In the genomic region with DNA sequence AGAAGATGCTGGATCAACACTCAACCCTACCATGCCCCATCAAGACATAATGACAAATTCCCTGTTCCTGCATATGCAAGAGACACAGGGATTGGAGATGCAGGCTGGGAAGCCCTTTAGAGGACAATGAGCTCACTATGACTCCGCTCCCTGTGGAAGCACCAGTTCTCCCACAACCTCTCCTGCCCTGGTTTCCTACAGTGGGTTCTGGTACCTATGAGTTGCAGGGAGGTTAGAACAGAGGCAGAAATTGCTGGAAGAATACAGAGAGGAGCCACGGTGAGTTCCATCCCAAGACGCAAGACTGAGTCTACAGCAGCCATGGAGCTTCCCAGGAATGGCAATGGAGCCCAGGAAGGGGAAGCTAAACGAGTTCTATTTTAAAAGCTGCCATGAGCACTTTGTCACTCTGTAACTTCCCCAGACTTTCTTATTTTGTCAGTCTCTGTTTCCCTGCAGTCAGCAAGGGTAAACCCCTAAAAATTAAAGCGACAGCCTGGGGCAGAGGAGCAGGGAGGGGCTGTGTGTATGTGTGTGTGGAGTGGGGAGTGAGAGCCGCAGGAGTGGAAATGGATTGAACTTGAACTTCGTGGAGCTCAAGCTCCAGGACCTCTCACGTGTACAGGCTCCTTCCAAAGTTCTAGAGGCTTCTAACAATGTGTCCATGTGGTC, we compare ENCODE assay signal across 28 cellular contexts. TPM values are rescaled to one million over a fixed set of nuclear protein-coding genes. Genes with fewer than 3 reads are reported as not detected.
DNase-seq lines count a peak whose midpoint lies in the region; ATAC-seq and TF ChIP-seq lines count a peak whose summit lies in the region.
"Had no signal": no experiment of that assay in that cellular context is flagged by ENCODE, and none has a peak within 500 bp of the region (broad histone marks: within the 10 kb centered on the region; RNA-seq: fewer than 3 reads in every experiment).

No MANE protein-coding gene starts in this region.

- ATAC-seq in activated CD8-positive, alpha-beta T cell treated with anti-CD3 and anti-CD28 coated beads for 36 hours: no peak
- ATAC-seq in activated CD8-positive, alpha-beta T cell treated with anti-CD3 and anti-CD28 coated beads, Interleukin-2, amount 10 ng/mL, durations not matched to agents 7 days and 5 days: no peak
- ATAC-seq in central memory CD8-positive, alpha-beta T cell (replicated peaks; ENCODE audit: extremely low read depth, poor library complexity, severe bottlenecking): no peak
- no peak for ATAC-seq in HG03565 (IDR thresholded peaks at IDR 0.05; ENCODE audit: unreplicated experiment)
- ATAC-seq: CD8-positive, alpha-beta T cell; stimulated activated naive CD8-positive, alpha-beta T cell treated with anti-CD3 and anti-CD28 coated beads, Interleukin-15, Interleukin-2, amounts not matched to agents 100 U/mL and 50 U/mL, for 24 hours had no signal

- H3K4me3 ChIP-seq in MG63: no peak overlapping the region
- H3K4me3 ChIP-seq: HAP-1, lung, sigmoid colon, SJCRH30, uterus had no signal

- H3K36me3 ChIP-seq in MG63: no peaks in the 10 kb centered on the region
- H3K36me3 ChIP-seq: brain microvascular endothelial cell, HAP-1, sigmoid colon, SJCRH30, uterus had no signal

- H3K9me3 Mint-ChIP-seq in activated CD8-positive, alpha-beta T cell treated with anti-CD3 and anti-CD28 coated beads for 36 hours: no peaks in the 10 kb centered on the region
- no peaks in the 10 kb centered on the region for H3K9me3 Mint-ChIP-seq in activated CD8-positive, alpha-beta T cell treated with anti-CD3 and anti-CD28 coated beads, Interleukin-2, amount 10 ng/mL, durations not matched to agents 7 days and 5 days (ENCODE audit: insufficient read depth)
- H3K9me3 Mint-ChIP-seq in central memory CD8-positive, alpha-beta T cell: no peaks in the 10 kb centered on the region
- H3K9me3 Mint-ChIP-seq: activated naive CD4-positive, alpha-beta T cell treated with anti-CD3 and anti-CD28 coated beads for 36 hours; CD8-positive, alpha-beta T cell; neural crest cell had no signal

- no peak overlapping the region for H3K4me3 Mint-ChIP-seq in activated CD8-positive, alpha-beta T cell treated with anti-CD3 and anti-CD28 coated beads for 36 hours
- no peak overlapping the region for H3K4me3 Mint-ChIP-seq in activated CD8-positive, alpha-beta T cell treated with anti-CD3 and anti-CD28 coated beads, Interleukin-2, amount 10 ng/mL, durations not matched to agents 7 days and 5 days
- no peak overlapping the region for H3K4me3 Mint-ChIP-seq in central memory CD8-positive, alpha-beta T cell
- H3K4me3 Mint-ChIP-seq: activated naive CD4-positive, alpha-beta T cell treated with anti-CD3 and anti-CD28 coated beads for 36 hours; CD8-positive, alpha-beta T cell; neural crest cell had no signal

- peak overlapping the region; percentile 7 for H3K27ac Mint-ChIP-seq in activated CD8-positive, alpha-beta T cell treated with anti-CD3 and anti-CD28 coated beads for 36 hours
- no peak overlapping the region for H3K27ac Mint-ChIP-seq in activated CD8-positive, alpha-beta T cell treated with anti-CD3 and anti-CD28 coated beads, Interleukin-2, amount 10 ng/mL, durations not matched to agents 7 days and 5 days
- peak overlapping the region; percentile 27 for H3K27ac Mint-ChIP-seq in central memory CD8-positive, alpha-beta T cell (ENCODE audit: low read depth)
- H3K27ac Mint-ChIP-seq: activated naive CD4-positive, alpha-beta T cell treated with anti-CD3 and anti-CD28 coated beads for 36 hours; CD8-positive, alpha-beta T cell had no signal

- in situ Hi-C loops in GM13976 (cut with MboI; ENCODE audit: low sequenced_read_pairs, unreplicated experiment): no loop called here

- peaks cover 31% of the 10 kb centered on the region for H3K36me3 Mint-ChIP-seq in activated CD8-positive, alpha-beta T cell treated with anti-CD3 and anti-CD28 coated beads for 36 hours (ENCODE audit: low read depth)
- peaks cover 71% of the 10 kb centered on the region for H3K36me3 Mint-ChIP-seq in activated CD8-positive, alpha-beta T cell treated with anti-CD3 and anti-CD28 coated beads, Interleukin-2, amount 10 ng/mL, durations not matched to agents 7 days and 5 days (ENCODE audit: low read depth)
- peaks cover 49% of the 10 kb centered on the region for H3K36me3 Mint-ChIP-seq in central memory CD8-positive, alpha-beta T cell (ENCODE audit: insufficient read depth)

- H3K9me3 ChIP-seq in MG63: no peaks in the 10 kb centered on the region
- H3K9me3 ChIP-seq: HAP-1, sigmoid colon, SJCRH30, uterus had no signal

- intact Hi-C loops in activated CD8-positive, alpha-beta T cell treated with anti-CD3 and anti-CD28 coated beads for 36 hours (cut with micrococcal nuclease): no loop called here

- peaks cover 11% of the 10 kb centered on the region for H3K4me1 Mint-ChIP-seq in activated CD8-positive, alpha-beta T cell treated with anti-CD3 and anti-CD28 coated beads for 36 hours (ENCODE audit: low read depth)
- H3K4me1 Mint-ChIP-seq in activated CD8-positive, alpha-beta T cell treated with anti-CD3 and anti-CD28 coated beads, Interleukin-2, amount 10 ng/mL, durations not matched to agents 7 days and 5 days (ENCODE audit: low read depth): peaks cover 6% of the 10 kb centered on the region
- H3K4me1 Mint-ChIP-seq in central memory CD8-positive, alpha-beta T cell: peaks cover 53% of the 10 kb centered on the region
- H3K4me1 Mint-ChIP-seq: neural crest cell had no signal

- CTCF ChIA-PET in activated CD8-positive, alpha-beta T cell treated with anti-CD3 and anti-CD28 coated beads for 36 hours (lab: Charles Lee): interaction anchor here (1.4 to 2.5 kb wide), 3 partner anchors 9 to 88 kb away, joined by 3 to 10 read pairs (median 6); no protein-coding TSS in a partner anchor
- CTCF ChIA-PET in activated CD8-positive, alpha-beta T cell treated with anti-CD3 and anti-CD28 coated beads, Interleukin-2, amount 10 ng/mL, durations not matched to agents 7 days and 5 days (lab: Charles Lee): interaction anchor here (1.3 to 1.7 kb wide), 4 partner anchors 10 to 124 kb away, joined by 3 to 8 read pairs (median 6); no protein-coding TSS in a partner anchor

- no peak for TF ChIP-seq CTCF in activated CD8-positive, alpha-beta T cell treated with anti-CD3 and anti-CD28 coated beads for 36 hours (IDR thresholded peaks at IDR 0.05)
- TF ChIP-seq CTCF in GM13976 (IDR thresholded peaks at IDR 0.05; ENCODE audit: borderline replicate concordance, control extremely low read depth, extremely low read depth, insufficient read depth, missing control alignments): no peak

- POLR2A ChIA-PET in activated CD8-positive, alpha-beta T cell treated with anti-CD3 and anti-CD28 coated beads for 36 hours (lab: Charles Lee): interaction anchor here (1.1 to 1.5 kb wide), 2 partner anchors 10 to 52 kb away, joined by 3 to 4 read pairs; no protein-coding TSS in a partner anchor
- POLR2A ChIA-PET in activated CD8-positive, alpha-beta T cell treated with anti-CD3 and anti-CD28 coated beads, Interleukin-2, amount 10 ng/mL, durations not matched to agents 7 days and 5 days (lab: Charles Lee): no interaction called here

- peaks cover 7% of the 10 kb centered on the region; the same call in 1 of the 2 replicates for H3K27me3 ChIP-seq in MG63
- H3K27me3 ChIP-seq: brain microvascular endothelial cell, SJCRH30, uterus had no signal

- H3K27me3 Mint-ChIP-seq in activated CD8-positive, alpha-beta T cell treated with anti-CD3 and anti-CD28 coated beads for 36 hours: no peaks in the 10 kb centered on the region
- no peaks in the 10 kb centered on the region for H3K27me3 Mint-ChIP-seq in activated CD8-positive, alpha-beta T cell treated with anti-CD3 and anti-CD28 coated beads, Interleukin-2, amount 10 ng/mL, durations not matched to agents 7 days and 5 days (ENCODE audit: low read depth)
- no peaks in the 10 kb centered on the region for H3K27me3 Mint-ChIP-seq in central memory CD8-positive, alpha-beta T cell

- no peak for DNase-seq in activated CD8-positive, alpha-beta T cell treated with anti-CD3 and anti-CD28 coated beads for 36 hours
- no peak for DNase-seq in activated CD8-positive, alpha-beta T cell treated with anti-CD3 and anti-CD28 coated beads, Interleukin-2, amount 10 ng/mL, durations not matched to agents 7 days and 5 days
- peak; percentile 44 for DNase-seq in GM13976 (ENCODE audit: low spot score)
- DNase-seq in central memory CD8-positive, alpha-beta T cell (ENCODE audit: low spot score in 2 of 2): no peak
- DNase-seq in pons (ENCODE audit: low spot score): peak; percentile 33
- no peak for DNase-seq in MG63
- DNase-seq in COLO668 (lab: John Stamatoyannopoulos, UW; ENCODE audit: unreplicated experiment): no peak
- DNase-seq: activated CD4-positive, alpha-beta T cell treated with anti-CD3 and anti-CD28 coated beads for 1 hour; activated naive CD4-positive, alpha-beta T cell treated with anti-CD3 and anti-CD28 coated beads for 36 hours; brain microvascular endothelial cell; CD8-positive, alpha-beta T cell; DMS153; effector CD4-positive, alpha-beta T cell; KG1; kidney; MM.1S; NCI-H1417 treated with DMSO at 0.1 percent for 48 hours; NCI-H2081; NCI-H345; NCI-H748 treated with DMSO at 0.1 percent for 48 hours; sigmoid colon; SJCRH30; stimulated activated naive CD8-positive, alpha-beta T cell treated with anti-CD3 and anti-CD28 coated beads, Interleukin-15, Interleukin-2, amounts not matched to agents 100 U/mL and 50 U/mL, for 24 hours; uterus had no signal

RNA-seq across cellular contexts. Expression of gene PIK3R6, which starts 42.3 kb away (rescaled TPM):
- total RNA-seq in activated CD8-positive, alpha-beta T cell treated with anti-CD3 and anti-CD28 coated beads for 36 hours: 1 to 10 TPM; 3.8 to 3.9 TPM
- 10 to 100 TPM; 18.3 to 20.7 TPM for total RNA-seq in activated CD8-positive, alpha-beta T cell treated with anti-CD3 and anti-CD28 coated beads, Interleukin-2, amount 10 ng/mL, durations not matched to agents 7 days and 5 days
- total RNA-seq in MG63 (2014; rRNA removed; shearing (Covaris generic); ENCODE audit: low replicate concordance): not detected in 2 replicates
- total RNA-seq: neural crest cell, SJCRH30 had no signal

RNA-seq across cellular contexts. Expression of gene PIK3R5, which starts 55.8 kb away (rescaled TPM):
- total RNA-seq in activated CD8-positive, alpha-beta T cell treated with anti-CD3 and anti-CD28 coated beads for 36 hours: 10 to 100 TPM; 46.7 to 50.4 TPM
- total RNA-seq in activated CD8-positive, alpha-beta T cell treated with anti-CD3 and anti-CD28 coated beads, Interleukin-2, amount 10 ng/mL, durations not matched to agents 7 days and 5 days: 10 to 100 TPM; 73.9 to 77.9 TPM
- not detected in 2 replicates for total RNA-seq in MG63 (2014; rRNA removed; shearing (Covaris generic); ENCODE audit: low replicate concordance)
- total RNA-seq: SJCRH30 had no signal

Comparison
In these comparisons a context has a peak if more than half of its experiments do, and no peak if none do; other contexts are left out.
1. DNase-seq: peak in GM13976 (single experiment) and pons (single experiment); none in activated CD8-positive, alpha-beta T cell treated with anti-CD3 and anti-CD28 coated beads for 36 hours (single experiment), activated CD8-positive, alpha-beta T cell treated with anti-CD3 and anti-CD28 coated beads, Interleukin-2, amount 10 ng/mL, durations not matched to agents 7 days and 5 days (single experiment), central memory CD8-positive, alpha-beta T cell (0 of 2), MG63 (single experiment) and COLO668 (single experiment).
2. RNA of gene PIK3R5, which starts 55.8 kb away (total RNA-seq): 73.9 to 77.9 TPM in activated CD8-positive, alpha-beta T cell treated with anti-CD3 and anti-CD28 coated beads, Interleukin-2, amount 10 ng/mL, durations not matched to agents 7 days and 5 days and 46.7 to 50.4 TPM in activated CD8-positive, alpha-beta T cell treated with anti-CD3 and anti-CD28 coated beads for 36 hours; not detected in MG63; every median in the first group is over 10 times any median in the second.